11 cellular contexts compared by ENCODE assay signal in genomic region chr12:116456683-116457082, GRCh38.
A peak's percentile ranks its signal among the peaks of the same experiment; 100 is the strongest.
DNase-seq lines count a peak whose midpoint lies in the region; ATAC-seq and TF ChIP-seq lines count a peak whose summit lies in the region.
"Had no signal": no experiment of that assay in that cellular context is flagged by ENCODE, and none has a peak within 500 bp of the region (broad histone marks: within the 10 kb centered on the region; RNA-seq: fewer than 3 reads in every experiment).

No MANE protein-coding gene starts in this region.

- no peak overlapping the region for H3K4me2 ChIP-seq in parathyroid adenoma (ENCODE audit: low read length)

- H3K4me3 ChIP-seq in cardiac muscle cell, result no peak overlapping the region
- H3K4me3 ChIP-seq in parathyroid adenoma (ENCODE audit: low read depth, low read length), result no peak overlapping the region

- H3K4me3 Mint-ChIP-seq in stimulated activated naive CD8-positive, alpha-beta T cell treated with anti-CD3 and anti-CD28 coated beads, Interleukin-15, amount 100 ng/mL, for 72 hours, result no peak overlapping the region

- no peak overlapping the region for H3K9ac ChIP-seq in parathyroid adenoma

- H3K27me3 Mint-ChIP-seq in stimulated activated naive CD8-positive, alpha-beta T cell treated with anti-CD3 and anti-CD28 coated beads, Interleukin-15, amount 100 ng/mL, for 72 hours, result no peaks in the 10 kb centered on the region

- no peaks in the 10 kb centered on the region for H3K36me3 ChIP-seq in cardiac muscle cell
- no peaks in the 10 kb centered on the region for H3K36me3 ChIP-seq in parathyroid adenoma (ENCODE audit: control insufficient read depth, insufficient read depth, low read length)

- no peaks in the 10 kb centered on the region for H3K79me2 ChIP-seq in parathyroid adenoma

- no peaks in the 10 kb centered on the region for H3K4me1 Mint-ChIP-seq in stimulated activated naive CD8-positive, alpha-beta T cell treated with anti-CD3 and anti-CD28 coated beads, Interleukin-15, amount 100 ng/mL, for 72 hours

- DNase-seq in AG08395 (ENCODE audit: low spot score), result peak; percentile 45
- peak; percentile 38 to 41 for DNase-seq in cardiac muscle cell (ENCODE audit: low read depth in 1 of 2, low spot score in 1 of 2)
- DNase-seq in activated CD8-positive, alpha-beta memory T cell treated with anti-CD3 and anti-CD28 coated beads, Interleukin-2, amount 50 U/mL, for 48 hours, result no peak
- no peak for DNase-seq in GM20000 (ENCODE audit: low spot score)
- no peak for DNase-seq in stimulated activated naive CD8-positive, alpha-beta T cell treated with anti-CD3 and anti-CD28 coated beads, Interleukin-15, amount 100 ng/mL, for 72 hours
- DNase-seq: activated CD4-positive, CD25-positive, alpha-beta regulatory T cell treated with anti-CD3 and anti-CD28 coated beads, Interleukin-2, amount 50 U/mL, for 72 hours; activated naive CD4-positive, alpha-beta T cell treated with Interleukin-2 at 50 U/mL for 16 hours; NCI-H2107 had no signal

- H2AFZ ChIP-seq in parathyroid adenoma, result peak overlapping the region; percentile 11

- 71 to 78% (median 74%) methylated on average over 8 to 9 of the region's 9 CpGs for WGBS in adipose tissue, 3 donors

- no peaks in the 10 kb centered on the region for H3K9me3 Mint-ChIP-seq in stimulated activated naive CD8-positive, alpha-beta T cell treated with anti-CD3 and anti-CD28 coated beads, Interleukin-15, amount 100 ng/mL, for 72 hours

- H3K9me3 ChIP-seq in cardiac muscle cell (ENCODE audit: low read depth) (no peaks in the 10 kb centered on the region), parathyroid adenoma (ENCODE audit: control insufficient read depth, low read length) (no peaks in the 10 kb centered on the region)

- ATAC-seq in stimulated activated naive CD8-positive, alpha-beta T cell treated with anti-CD3 and anti-CD28 coated beads, Interleukin-15, amount 100 ng/mL, for 72 hours, result no peak
- no peak for ATAC-seq in GM18502 (IDR thresholded peaks at IDR 0.05; ENCODE audit: poor library complexity, unreplicated experiment)

- H3K4me1 ChIP-seq in cardiac muscle cell (ENCODE audit: low read depth), result no peaks in the 10 kb centered on the region
- no peaks in the 10 kb centered on the region for H3K4me1 ChIP-seq in parathyroid adenoma

- peak overlapping the region; percentile 83 for H3K27ac ChIP-seq in adipose tissue (ENCODE audit: low read depth, low read length)
- peak overlapping the region; percentile 31 for H3K27ac ChIP-seq in cardiac muscle cell
- H3K27ac ChIP-seq in parathyroid adenoma, result peak overlapping the region; percentile 59

- no peaks in the 10 kb centered on the region for H3K27me3 ChIP-seq in cardiac muscle cell
- no peaks in the 10 kb centered on the region for H3K27me3 ChIP-seq in parathyroid adenoma (ENCODE audit: control insufficient read depth, insufficient read depth, low read length)

- H3K27ac Mint-ChIP-seq in stimulated activated naive CD8-positive, alpha-beta T cell treated with anti-CD3 and anti-CD28 coated beads, Interleukin-15, amount 100 ng/mL, for 72 hours, result no peak overlapping the region

- TF ChIP-seq CTCF in cardiac muscle cell (IDR thresholded peaks at IDR 0.05; ENCODE audit: low read depth, low read length) (no peak), parathyroid adenoma (IDR thresholded peaks at IDR 0.05) (no peak), GM20000 (IDR thresholded peaks at IDR 0.05; ENCODE audit: extremely low read depth, missing control alignments) (no peak)

Comparison
In these comparisons a context has a peak if more than half of its experiments do, and no peak if none do; other contexts are left out.
1. DNase-seq: peak in AG08395 (single experiment) and cardiac muscle cell (2 of 2); none in activated CD8-positive, alpha-beta memory T cell treated with anti-CD3 and anti-CD28 coated beads, Interleukin-2, amount 50 U/mL, for 48 hours (single experiment), GM20000 (single experiment) and stimulated activated naive CD8-positive, alpha-beta T cell treated with anti-CD3 and anti-CD28 coated beads, Interleukin-15, amount 100 ng/mL, for 72 hours (0 of 2).
2. H3K27ac ChIP-seq: peak in every context shown above with its lines; median percentile 83 in adipose tissue; 59 in parathyroid adenoma; 31 in cardiac muscle cell.